ENCODE assay signal across 1 cellular context in genomic region chr7:142516038-142516501, GRCh38.
TF ChIP-seq lines count a peak whose summit lies in the region.

No MANE protein-coding gene starts in this region.

TF ChIP-seq in K562, 482 proteins besides CTCF, POLR2A, EP300 and RAD21 (continued from another document):
- TF ChIP-seq, protein P1, sequence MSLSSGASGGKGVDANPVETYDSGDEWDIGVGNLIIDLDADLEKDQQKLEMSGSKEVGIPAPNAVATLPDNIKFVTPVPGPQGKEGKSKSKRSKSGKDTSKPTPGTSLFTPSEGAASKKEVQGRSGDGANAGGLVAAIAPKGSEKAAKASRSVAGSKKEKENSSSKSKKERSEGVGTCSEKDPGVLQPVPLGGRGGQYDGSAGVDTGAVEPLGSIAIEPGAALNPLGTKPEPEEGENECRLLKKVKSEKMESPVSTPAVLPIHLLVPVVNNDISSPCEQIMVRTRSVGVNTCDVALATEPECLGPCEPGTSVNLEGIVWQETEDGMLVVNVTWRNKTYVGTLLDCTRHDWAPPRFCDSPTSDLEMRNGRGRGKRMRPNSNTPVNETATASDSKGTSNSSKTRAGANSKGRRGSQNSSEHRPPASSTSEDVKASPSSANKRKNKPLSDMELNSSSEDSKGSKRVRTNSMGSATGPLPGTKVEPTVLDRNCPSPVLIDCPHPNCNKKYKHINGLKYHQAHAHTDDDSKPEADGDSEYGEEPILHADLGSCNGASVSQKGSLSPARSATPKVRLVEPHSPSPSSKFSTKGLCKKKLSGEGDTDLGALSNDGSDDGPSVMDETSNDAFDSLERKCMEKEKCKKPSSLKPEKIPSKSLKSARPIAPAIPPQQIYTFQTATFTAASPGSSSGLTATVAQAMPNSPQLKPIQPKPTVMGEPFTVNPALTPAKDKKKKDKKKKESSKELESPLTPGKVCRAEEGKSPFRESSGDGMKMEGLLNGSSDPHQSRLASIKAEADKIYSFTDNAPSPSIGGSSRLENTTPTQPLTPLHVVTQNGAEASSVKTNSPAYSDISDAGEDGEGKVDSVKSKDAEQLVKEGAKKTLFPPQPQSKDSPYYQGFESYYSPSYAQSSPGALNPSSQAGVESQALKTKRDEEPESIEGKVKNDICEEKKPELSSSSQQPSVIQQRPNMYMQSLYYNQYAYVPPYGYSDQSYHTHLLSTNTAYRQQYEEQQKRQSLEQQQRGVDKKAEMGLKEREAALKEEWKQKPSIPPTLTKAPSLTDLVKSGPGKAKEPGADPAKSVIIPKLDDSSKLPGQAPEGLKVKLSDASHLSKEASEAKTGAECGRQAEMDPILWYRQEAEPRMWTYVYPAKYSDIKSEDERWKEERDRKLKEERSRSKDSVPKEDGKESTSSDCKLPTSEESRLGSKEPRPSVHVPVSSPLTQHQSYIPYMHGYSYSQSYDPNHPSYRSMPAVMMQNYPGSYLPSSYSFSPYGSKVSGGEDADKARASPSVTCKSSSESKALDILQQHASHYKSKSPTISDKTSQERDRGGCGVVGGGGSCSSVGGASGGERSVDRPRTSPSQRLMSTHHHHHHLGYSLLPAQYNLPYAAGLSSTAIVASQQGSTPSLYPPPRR (CRISPR knock-in tag; IDR thresholded peaks at IDR 0.05; ENCODE audit: borderline replicate concordance): 0 out of 2 replicates have a peak, but pooled peaks have one; percentile 54
- TF ChIP-seq CREB1 (IDR thresholded peaks at IDR 0.05): no peak
- peak; percentile 52; the same call in 1 of the 2 replicates for TF ChIP-seq CREB1 (CRISPR knock-in tag; IDR thresholded peaks at IDR 0.05)
- TF ChIP-seq CCAR2 (IDR thresholded peaks at IDR 0.05; ENCODE audit: low read depth, low read length): no peak
- TF ChIP-seq, protein P2, sequence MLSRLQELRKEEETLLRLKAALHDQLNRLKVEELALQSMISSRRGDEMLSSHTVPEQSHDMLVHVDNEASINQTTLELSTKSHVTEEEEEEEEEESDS (CRISPR knock-in tag; IDR thresholded peaks at IDR 0.05): no peak
- TF ChIP-seq DEAF1 (CRISPR knock-in tag; IDR thresholded peaks at IDR 0.05): 0 out of 2 replicates have a peak, but pooled peaks have one; percentile 13
- peak; percentile 36; the same call in 1 of the 2 replicates for TF ChIP-seq SMC3 (conservative IDR thresholded peaks at IDR 0.05; ENCODE audit: insufficient read depth, low read depth, low read length)
- 0 out of 2 replicates have a peak, but pooled peaks have one; percentile 44 for TF ChIP-seq STAT6 (CRISPR knock-in tag; IDR thresholded peaks at IDR 0.05)
- TF ChIP-seq, protein P3, sequence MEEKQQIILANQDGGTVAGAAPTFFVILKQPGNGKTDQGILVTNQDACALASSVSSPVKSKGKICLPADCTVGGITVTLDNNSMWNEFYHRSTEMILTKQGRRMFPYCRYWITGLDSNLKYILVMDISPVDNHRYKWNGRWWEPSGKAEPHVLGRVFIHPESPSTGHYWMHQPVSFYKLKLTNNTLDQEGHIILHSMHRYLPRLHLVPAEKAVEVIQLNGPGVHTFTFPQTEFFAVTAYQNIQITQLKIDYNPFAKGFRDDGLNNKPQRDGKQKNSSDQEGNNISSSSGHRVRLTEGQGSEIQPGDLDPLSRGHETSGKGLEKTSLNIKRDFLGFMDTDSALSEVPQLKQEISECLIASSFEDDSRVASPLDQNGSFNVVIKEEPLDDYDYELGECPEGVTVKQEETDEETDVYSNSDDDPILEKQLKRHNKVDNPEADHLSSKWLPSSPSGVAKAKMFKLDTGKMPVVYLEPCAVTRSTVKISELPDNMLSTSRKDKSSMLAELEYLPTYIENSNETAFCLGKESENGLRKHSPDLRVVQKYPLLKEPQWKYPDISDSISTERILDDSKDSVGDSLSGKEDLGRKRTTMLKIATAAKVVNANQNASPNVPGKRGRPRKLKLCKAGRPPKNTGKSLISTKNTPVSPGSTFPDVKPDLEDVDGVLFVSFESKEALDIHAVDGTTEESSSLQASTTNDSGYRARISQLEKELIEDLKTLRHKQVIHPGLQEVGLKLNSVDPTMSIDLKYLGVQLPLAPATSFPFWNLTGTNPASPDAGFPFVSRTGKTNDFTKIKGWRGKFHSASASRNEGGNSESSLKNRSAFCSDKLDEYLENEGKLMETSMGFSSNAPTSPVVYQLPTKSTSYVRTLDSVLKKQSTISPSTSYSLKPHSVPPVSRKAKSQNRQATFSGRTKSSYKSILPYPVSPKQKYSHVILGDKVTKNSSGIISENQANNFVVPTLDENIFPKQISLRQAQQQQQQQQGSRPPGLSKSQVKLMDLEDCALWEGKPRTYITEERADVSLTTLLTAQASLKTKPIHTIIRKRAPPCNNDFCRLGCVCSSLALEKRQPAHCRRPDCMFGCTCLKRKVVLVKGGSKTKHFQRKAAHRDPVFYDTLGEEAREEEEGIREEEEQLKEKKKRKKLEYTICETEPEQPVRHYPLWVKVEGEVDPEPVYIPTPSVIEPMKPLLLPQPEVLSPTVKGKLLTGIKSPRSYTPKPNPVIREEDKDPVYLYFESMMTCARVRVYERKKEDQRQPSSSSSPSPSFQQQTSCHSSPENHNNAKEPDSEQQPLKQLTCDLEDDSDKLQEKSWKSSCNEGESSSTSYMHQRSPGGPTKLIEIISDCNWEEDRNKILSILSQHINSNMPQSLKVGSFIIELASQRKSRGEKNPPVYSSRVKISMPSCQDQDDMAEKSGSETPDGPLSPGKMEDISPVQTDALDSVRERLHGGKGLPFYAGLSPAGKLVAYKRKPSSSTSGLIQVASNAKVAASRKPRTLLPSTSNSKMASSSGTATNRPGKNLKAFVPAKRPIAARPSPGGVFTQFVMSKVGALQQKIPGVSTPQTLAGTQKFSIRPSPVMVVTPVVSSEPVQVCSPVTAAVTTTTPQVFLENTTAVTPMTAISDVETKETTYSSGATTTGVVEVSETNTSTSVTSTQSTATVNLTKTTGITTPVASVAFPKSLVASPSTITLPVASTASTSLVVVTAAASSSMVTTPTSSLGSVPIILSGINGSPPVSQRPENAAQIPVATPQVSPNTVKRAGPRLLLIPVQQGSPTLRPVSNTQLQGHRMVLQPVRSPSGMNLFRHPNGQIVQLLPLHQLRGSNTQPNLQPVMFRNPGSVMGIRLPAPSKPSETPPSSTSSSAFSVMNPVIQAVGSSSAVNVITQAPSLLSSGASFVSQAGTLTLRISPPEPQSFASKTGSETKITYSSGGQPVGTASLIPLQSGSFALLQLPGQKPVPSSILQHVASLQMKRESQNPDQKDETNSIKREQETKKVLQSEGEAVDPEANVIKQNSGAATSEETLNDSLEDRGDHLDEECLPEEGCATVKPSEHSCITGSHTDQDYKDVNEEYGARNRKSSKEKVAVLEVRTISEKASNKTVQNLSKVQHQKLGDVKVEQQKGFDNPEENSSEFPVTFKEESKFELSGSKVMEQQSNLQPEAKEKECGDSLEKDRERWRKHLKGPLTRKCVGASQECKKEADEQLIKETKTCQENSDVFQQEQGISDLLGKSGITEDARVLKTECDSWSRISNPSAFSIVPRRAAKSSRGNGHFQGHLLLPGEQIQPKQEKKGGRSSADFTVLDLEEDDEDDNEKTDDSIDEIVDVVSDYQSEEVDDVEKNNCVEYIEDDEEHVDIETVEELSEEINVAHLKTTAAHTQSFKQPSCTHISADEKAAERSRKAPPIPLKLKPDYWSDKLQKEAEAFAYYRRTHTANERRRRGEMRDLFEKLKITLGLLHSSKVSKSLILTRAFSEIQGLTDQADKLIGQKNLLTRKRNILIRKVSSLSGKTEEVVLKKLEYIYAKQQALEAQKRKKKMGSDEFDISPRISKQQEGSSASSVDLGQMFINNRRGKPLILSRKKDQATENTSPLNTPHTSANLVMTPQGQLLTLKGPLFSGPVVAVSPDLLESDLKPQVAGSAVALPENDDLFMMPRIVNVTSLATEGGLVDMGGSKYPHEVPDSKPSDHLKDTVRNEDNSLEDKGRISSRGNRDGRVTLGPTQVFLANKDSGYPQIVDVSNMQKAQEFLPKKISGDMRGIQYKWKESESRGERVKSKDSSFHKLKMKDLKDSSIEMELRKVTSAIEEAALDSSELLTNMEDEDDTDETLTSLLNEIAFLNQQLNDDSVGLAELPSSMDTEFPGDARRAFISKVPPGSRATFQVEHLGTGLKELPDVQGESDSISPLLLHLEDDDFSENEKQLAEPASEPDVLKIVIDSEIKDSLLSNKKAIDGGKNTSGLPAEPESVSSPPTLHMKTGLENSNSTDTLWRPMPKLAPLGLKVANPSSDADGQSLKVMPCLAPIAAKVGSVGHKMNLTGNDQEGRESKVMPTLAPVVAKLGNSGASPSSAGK (IDR thresholded peaks at IDR 0.05): no peak
- TF ChIP-seq, protein P4, sequence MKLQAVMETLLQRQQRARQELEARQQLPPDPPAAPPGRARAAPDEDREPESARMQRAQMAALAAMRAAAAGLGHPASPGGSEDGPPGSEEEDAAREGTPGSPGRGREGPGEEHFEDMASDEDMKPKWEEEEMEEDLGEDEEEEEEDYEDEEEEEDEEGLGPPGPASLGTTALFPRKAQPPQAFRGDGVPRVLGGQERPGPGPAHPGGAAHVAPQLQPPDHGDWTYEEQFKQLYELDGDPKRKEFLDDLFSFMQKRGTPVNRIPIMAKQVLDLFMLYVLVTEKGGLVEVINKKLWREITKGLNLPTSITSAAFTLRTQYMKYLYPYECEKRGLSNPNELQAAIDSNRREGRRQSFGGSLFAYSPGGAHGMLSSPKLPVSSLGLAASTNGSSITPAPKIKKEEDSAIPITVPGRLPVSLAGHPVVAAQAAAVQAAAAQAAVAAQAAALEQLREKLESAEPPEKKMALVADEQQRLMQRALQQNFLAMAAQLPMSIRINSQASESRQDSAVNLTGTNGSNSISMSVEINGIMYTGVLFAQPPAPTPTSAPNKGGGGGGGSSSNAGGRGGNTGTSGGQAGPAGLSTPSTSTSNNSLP (IDR thresholded peaks at IDR 0.05; ENCODE audit: borderline replicate concordance, low read depth, low read length): peak; percentile 89; the same call in 1 of the 2 replicates
- 0 out of 2 replicates have a peak, but pooled peaks have one; percentile 22 for TF ChIP-seq SMAD4 (CRISPR knock-in tag; conservative IDR thresholded peaks at IDR 0.05)
- TF ChIP-seq, protein P5, sequence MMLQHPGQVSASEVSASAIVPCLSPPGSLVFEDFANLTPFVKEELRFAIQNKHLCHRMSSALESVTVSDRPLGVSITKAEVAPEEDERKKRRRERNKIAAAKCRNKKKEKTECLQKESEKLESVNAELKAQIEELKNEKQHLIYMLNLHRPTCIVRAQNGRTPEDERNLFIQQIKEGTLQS (IDR thresholded peaks at IDR 0.05): no peak
- TF ChIP-seq, protein P5 (CRISPR knock-in tag; conservative IDR thresholded peaks at IDR 0.05): peak; percentile 33; the same call in 1 of the 2 replicates
- 0 out of 2 replicates have a peak, but pooled peaks have one; percentile 65 for TF ChIP-seq XRCC5 (IDR thresholded peaks at IDR 0.05; ENCODE audit: low read depth, low read length)
- no peak for TF ChIP-seq CEBPB (tag; IDR thresholded peaks at IDR 0.05)
